12 cellular contexts compared by ENCODE assay signal in genomic region chr14:22333408-22334274, GRCh38.
DNase-seq lines count a peak whose midpoint lies in the region; ATAC-seq and TF ChIP-seq lines count a peak whose summit lies in the region.
"Had no signal": no experiment of that assay in that cellular context is flagged by ENCODE, and none has a peak within 500 bp of the region (broad histone marks: within the 10 kb centered on the region; RNA-seq: fewer than 3 reads in every experiment).

No MANE protein-coding gene starts in this region.

- H3K18ac ChIP-seq in IMR-90 (ENCODE audit: low read depth, low read length) = no peak overlapping the region

- H3K4ac ChIP-seq in IMR-90 (ENCODE audit: low read depth, low read length) = no peak overlapping the region

- H3K9ac ChIP-seq in IMR-90 (ENCODE audit: low read depth, low read length) = no peak overlapping the region
- no peak overlapping the region for H3K9ac ChIP-seq in liver (ENCODE audit: low read depth in 1 of 2, low read length in 2 of 2)

- H2AK9ac ChIP-seq in IMR-90 (replicated peaks; ENCODE audit: low read depth, low read length, poor library complexity) = no peak overlapping the region

- no peak overlapping the region for H2BK5ac ChIP-seq in IMR-90 (ENCODE audit: low read depth, low read length, poor library complexity, severe bottlenecking)

- CTCF ChIA-PET in IMR-90 (lab: Yijun Ruan, JAX) = interaction anchor here (0.8 to 1.1 kb wide), 2 partner anchors 13 to 33 kb away, joined by 3 read pairs; no protein-coding TSS in a partner anchor

- H3K9me3 ChIP-seq in IMR-90 (ENCODE audit: control insufficient read depth, insufficient read depth, low read length) (peaks cover 5% of the 10 kb centered on the region), liver (ENCODE audit: control insufficient read depth in 4 of 4, low read length in 3 of 4) (peaks cover 2 to 6% (median 4%) of the 10 kb centered on the region in 4 donors)

- no TSS peak for BruUV-seq in IMR-90 (replicated peaks; lab: Mats Ljungman, UMichigan)

- no peak overlapping the region for H3K23ac ChIP-seq in IMR-90 (ENCODE audit: low read depth, low read length)

- H3K4me1 ChIP-seq in IMR-90 (ENCODE audit: control insufficient read depth, insufficient read depth, low read length) = no peaks in the 10 kb centered on the region; the same call in 1 of the 2 replicates
- H3K4me1 ChIP-seq in liver (ENCODE audit: control insufficient read depth in 4 of 4, insufficient read depth in 4 of 4, low read length in 3 of 4) = no peaks in the 10 kb centered on the region

- dilution Hi-C loops in IMR-90 (cut with HindIII; ENCODE audit: low sequenced_read_pairs, unreplicated experiment) = no loop called here

- H3K14ac ChIP-seq in IMR-90 (replicated peaks; ENCODE audit: low read depth, low read length) = no peak overlapping the region

- H2BK15ac ChIP-seq in IMR-90 (ENCODE audit: low read depth, low read length) = no peak overlapping the region

- no peak overlapping the region for H2AFZ ChIP-seq in IMR-90 (replicated peaks; ENCODE audit: low read length, poor library complexity)

- no peak for TF ChIP-seq RAD21 in IMR-90 (IDR thresholded peaks at IDR 0.05; ENCODE audit: low read length)
- TF ChIP-seq RAD21 in liver (IDR thresholded peaks at IDR 0.05) = no peak

- no peak overlapping the region for H4K91ac ChIP-seq in IMR-90 (ENCODE audit: insufficient read depth, low read depth, low read length)

- ATAC-seq in IMR-90 (ENCODE audit: low read depth) = no peak; the same call in 1 of the 2 replicates

- no peak overlapping the region for H3K56ac ChIP-seq in IMR-90 (ENCODE audit: extremely low read depth, insufficient read depth, low read length)

- in situ Hi-C loops in IMR-90 (cut with MboI; ENCODE audit: low sequenced_read_pairs) = no loop called here

- no peak overlapping the region for H2BK20ac ChIP-seq in IMR-90 (ENCODE audit: low read depth, low read length)

- TF ChIP-seq CTCF in IMR-90 (conservative IDR thresholded peaks at IDR 0.05; ENCODE audit: low read depth, low read length) (no peak), liver (IDR thresholded peaks at IDR 0.05; ENCODE audit: low read depth, low read length, missing input control) (no peak)

- DNase-seq in COR-L47 (lab: John Stamatoyannopoulos, UW) = peak; percentile 32
- peak; percentile 68 for DNase-seq in IMR-90
- DNase-seq in astrocyte of the hippocampus (ENCODE audit: low read depth, low spot score) = peak; percentile 86
- no peak for DNase-seq in MV-4-11 (lab: John Stamatoyannopoulos, UW)
- DNase-seq in NCI-H1436 (lab: John Stamatoyannopoulos, UW) = no peak
- no peak for DNase-seq in activated CD8-positive, alpha-beta memory T cell treated with anti-CD3 and anti-CD28 coated beads, Interleukin-2, amount 50 U/mL, for 4 hours
- no peak for DNase-seq in activated T-cell treated with anti-CD3 and anti-CD28 coated beads, Interleukin-2, amount 50 U/mL, for 48 hours
- DNase-seq: posterior cingulate gyrus, T-helper 9 cell had no signal

- H3K4me2 ChIP-seq in IMR-90 (ENCODE audit: low read depth, low read length) = no peak overlapping the region

- no peaks in the 10 kb centered on the region for H4K20me1 ChIP-seq in IMR-90 (ENCODE audit: insufficient read depth, low read length)

- H3K27me3 ChIP-seq in IMR-90 (ENCODE audit: control insufficient read depth, insufficient read depth, low read length) (no peaks in the 10 kb centered on the region), liver (ENCODE audit: control insufficient read depth in 4 of 4, insufficient read depth in 4 of 4, low read length in 3 of 4) (no peaks in the 10 kb centered on the region)
- H3K27me3 ChIP-seq: suprapubic skin had no signal

- TF ChIP-seq POLR2A in IMR-90 (IDR thresholded peaks at IDR 0.05; ENCODE audit: low read depth, low read length) = no peak

- no peak overlapping the region for H3K27ac ChIP-seq in IMR-90 (ENCODE audit: insufficient read depth, low read length)
- H3K27ac ChIP-seq in liver (ENCODE audit: low read depth in 1 of 2, low read length in 2 of 2) = no peak overlapping the region
- H3K27ac ChIP-seq: coronary artery, suprapubic skin had no signal

- H3K36me3 ChIP-seq in IMR-90 (ENCODE audit: control insufficient read depth, insufficient read depth, low read length) = no peaks in the 10 kb centered on the region
- H3K36me3 ChIP-seq in liver (ENCODE audit: control insufficient read depth in 4 of 4, insufficient read depth in 3 of 4, low read depth in 1 of 4, low read length in 3 of 4) = no peaks in the 10 kb centered on the region
- H3K36me3 ChIP-seq: suprapubic skin had no signal

- peaks cover 4% of the 10 kb centered on the region; the same call in 1 of the 2 replicates for H3K9me1 ChIP-seq in IMR-90 (ENCODE audit: insufficient read depth, low read length)

- POLR2A ChIA-PET in IMR-90 (lab: Charles Lee; ENCODE audit: unreplicated experiment) = interaction anchor here (0.6 kb wide), 1 partner anchor 21 kb away, joined by 3 read pairs; no protein-coding TSS in a partner anchor

- H3K79me1 ChIP-seq in IMR-90 (ENCODE audit: low read depth in 1 of 2, low read length in 2 of 2) = no peaks in the 10 kb centered on the region

- no peak overlapping the region for H4K5ac ChIP-seq in IMR-90 (ENCODE audit: low read depth, low read length)

- H4K8ac ChIP-seq in IMR-90 (ENCODE audit: low read depth in 2 of 2, low read length in 2 of 2) = no peak overlapping the region

- H3K4me3 ChIP-seq in IMR-90 (ENCODE audit: insufficient read depth, low read depth, low read length) (no peak overlapping the region), liver (ENCODE audit: low read depth in 1 of 3, low read length in 3 of 3) (no peak overlapping the region)
- H3K4me3 ChIP-seq: coronary artery, suprapubic skin had no signal

- intact Hi-C loops in IMR-90 (cut with micrococcal nuclease) = no loop called here

- H2AK5ac ChIP-seq in IMR-90 (ENCODE audit: low read depth, low read length) = no peak overlapping the region

- no peak overlapping the region for H2BK120ac ChIP-seq in IMR-90 (ENCODE audit: low read depth, low read length)

- WGBS in IMR-90 (ENCODE audit: extremely low coverage in 2 of 2, insufficient read length in 1 of 2), 2 experiments = no CpG with 5 or more reads among the region's 6 CpGs
- 54% methylated on average over 6 of the region's 6 CpGs for WGBS in liver

TF ChIP-seq in IMR-90, 13 proteins besides CTCF, POLR2A, EP300 and RAD21 (continues in another document):
- TF ChIP-seq FOS (IDR thresholded peaks at IDR 0.05; ENCODE audit: low read depth, low read length) (peak; percentile 94), USF2 (IDR thresholded peaks at IDR 0.05; ENCODE audit: low read depth, low read length) (no peak), ELK1 (IDR thresholded peaks at IDR 0.05; ENCODE audit: borderline replicate concordance, low read depth, low read length) (no peak), BHLHE40 (IDR thresholded peaks at IDR 0.05; ENCODE audit: low read depth, low read length) (peak; percentile 50; the same call in 1 of the 2 replicates), MAFK (IDR thresholded peaks at IDR 0.05; ENCODE audit: low read depth, low read length) (peak; percentile 25; the same call in 1 of the 2 replicates), RFX5 (IDR thresholded peaks at IDR 0.05; ENCODE audit: low read depth, low read length) (no peak), MAZ (IDR thresholded peaks at IDR 0.05; ENCODE audit: borderline replicate concordance, low read depth, low read length) (no peak)

TF ChIP-seq in liver, 16 proteins besides CTCF, POLR2A, EP300 and RAD21:
- TF ChIP-seq TAF1 (conservative IDR thresholded peaks at IDR 0.05) = no peak
- TF ChIP-seq JUND (IDR thresholded peaks at IDR 0.05) = peak; percentile 57 to 78

Comparison
In these comparisons a context has a peak if more than half of its experiments do, and no peak if none do; other contexts are left out.
1. DNase-seq: peak in COR-L47 (single experiment), IMR-90 (single experiment) and astrocyte of the hippocampus (single experiment); none in MV-4-11 (single experiment), NCI-H1436 (single experiment), activated CD8-positive, alpha-beta memory T cell treated with anti-CD3 and anti-CD28 coated beads, Interleukin-2, amount 50 U/mL, for 4 hours (single experiment) and activated T-cell treated with anti-CD3 and anti-CD28 coated beads, Interleukin-2, amount 50 U/mL, for 48 hours (0 of 2).